In genomic region chr1:178262101-178262500, GRCh38 we compare ENCODE assay signal across 13 cellular contexts.
A peak's percentile ranks its signal among the peaks of the same experiment; 100 is the strongest.
DNase-seq lines count a peak whose midpoint lies in the region; ATAC-seq, FAIRE-seq and TF ChIP-seq lines count a peak whose summit lies in the region.
"Had no signal": no experiment of that assay in that cellular context is flagged by ENCODE, and none has a peak within 500 bp of the region (broad histone marks: within the 10 kb centered on the region; RNA-seq: fewer than 3 reads in every experiment).

No MANE protein-coding gene starts in this region.

- H3K9me3 ChIP-seq in vagina (no peaks in the 10 kb centered on the region), kidney (ENCODE audit: control insufficient read depth in 1 of 2, low read length in 2 of 2) (no peaks in the 10 kb centered on the region)

- in situ Hi-C loops in SK-MEL-5 (cut with HindIII; ENCODE audit: low pct_unique_long_range_greater_than_20kb, low sequenced_read_pairs) = no loop called here

- POLR2A ChIA-PET in HEK293T (lab: Yijun Ruan, JAX) = no interaction called here

- H3K9ac ChIP-seq in kidney (ENCODE audit: low read length in 2 of 2) = no peak overlapping the region

- CTCF ChIA-PET in HEK293T (lab: Yijun Ruan, JAX) = no interaction called here

- TF ChIP-seq POLR2A in vagina (IDR thresholded peaks at IDR 0.05) = no peak

- no peak for FAIRE-seq in kidney (lab: Jason Lieb, UNC)
- FAIRE-seq: G401.6 had no signal

- H3K27ac ChIP-seq in vagina (no peak overlapping the region), kidney (ENCODE audit: low read depth in 2 of 2, low read length in 2 of 2) (no peak overlapping the region)

- H3K4me3 ChIP-seq in vagina (no peak overlapping the region), kidney (ENCODE audit: low read length in 2 of 2) (no peak overlapping the region)

- H3K27me3 ChIP-seq in vagina = no peaks in the 10 kb centered on the region

- H3K4me1 ChIP-seq in vagina (no peaks in the 10 kb centered on the region), kidney (ENCODE audit: control insufficient read depth in 1 of 2, insufficient read depth in 1 of 2, low read depth in 1 of 2, low read length in 2 of 2) (peaks cover 3 to 7% of the 10 kb centered on the region in 2 donors)

- intact Hi-C loops in vagina (cut with DNase I) = no loop called here
- intact Hi-C loops in kidney (cut with DNase I) = no loop called here

- H3K36me3 ChIP-seq in vagina (no peaks in the 10 kb centered on the region), kidney (ENCODE audit: control insufficient read depth in 1 of 2, insufficient read depth in 2 of 2, low read length in 2 of 2) (no peaks in the 10 kb centered on the region)

- DNase-seq in HEK293T (ENCODE audit: extremely low spot score) = peak; percentile 29
- peak; percentile 98 for DNase-seq in SK-MEL-5 (ENCODE audit: low read depth, low spot score)
- peak; percentile 88 for DNase-seq in fibroblast of peridontal ligament (ENCODE audit: extremely low read depth)
- peak; percentile 64 for DNase-seq in pulmonary artery endothelial cell (ENCODE audit: low read depth, low spot score)
- no peak for DNase-seq in vagina (ENCODE audit: extremely low spot score in 2 of 2)
- no peak for DNase-seq in kidney
- DNase-seq: activated B cell treated with CpG ODN at 0.5 μM for 24 hours; activated naive CD4-positive, alpha-beta T cell treated with Interleukin-2 at 50 U/mL for 16 hours; erythroblast; stimulated activated CD4-positive, alpha-beta T cell treated with anti-CD3 and anti-CD28 coated beads, Interleukin-2, amount 100 ng/mL, for 24 hours had no signal

- no peak for ATAC-seq in GM21576 (IDR thresholded peaks at IDR 0.05; ENCODE audit: unreplicated experiment)
- ATAC-seq in HG03520 (IDR thresholded peaks at IDR 0.05; ENCODE audit: unreplicated experiment) = no peak

- TF ChIP-seq CTCF in vagina (IDR thresholded peaks at IDR 0.05) = no peak
- TF ChIP-seq CTCF in kidney (IDR thresholded peaks at IDR 0.05; ENCODE audit: borderline replicate concordance, extremely low read depth, insufficient read depth) = no peak

TF ChIP-seq in HEK293T, 16 proteins besides CTCF, POLR2A, EP300 and RAD21:
- TF ChIP-seq FOXK2 (IDR thresholded peaks at IDR 0.05) (no peak), CTBP1 (IDR thresholded peaks at IDR 0.05; ENCODE audit: borderline replicate concordance) (no peak), ELF4 (IDR thresholded peaks at IDR 0.05) (no peak), FOXA1 (IDR thresholded peaks at IDR 0.05) (no peak), HDGF (IDR thresholded peaks at IDR 0.05; ENCODE audit: borderline replicate concordance) (no peak), ZNF384 (IDR thresholded peaks at IDR 0.05) (no peak), SUZ12 (IDR thresholded peaks at IDR 0.05) (no peak), ARNT (IDR thresholded peaks at IDR 0.05) (no peak), L3MBTL2 (conservative IDR thresholded peaks at IDR 0.05) (no peak), SP1 (IDR thresholded peaks at IDR 0.05) (no peak), NFRKB (IDR thresholded peaks at IDR 0.05) (no peak), FOXM1 (IDR thresholded peaks at IDR 0.05; ENCODE audit: borderline replicate concordance) (no peak), PKNOX1 (IDR thresholded peaks at IDR 0.05) (no peak)

Comparison
In these comparisons a context has a peak if more than half of its experiments do, and no peak if none do; other contexts are left out.
1. DNase-seq: peak in HEK293T (single experiment), SK-MEL-5 (single experiment), fibroblast of peridontal ligament (single experiment) and pulmonary artery endothelial cell (single experiment); none in vagina (0 of 2) and kidney (single experiment).